ENCODE assay signal across 21 cellular contexts in genomic region chr16:56980203-56980535, GRCh38. TPM values are rescaled to one million over a fixed set of nuclear protein-coding genes. Genes with fewer than 3 reads are reported as not detected.
DNase-seq lines count a peak whose midpoint lies in the region; ATAC-seq and TF ChIP-seq lines count a peak whose summit lies in the region.
"Had no signal": no experiment of that assay in that cellular context is flagged by ENCODE, and none has a peak within 500 bp of the region (broad histone marks: within the 10 kb centered on the region; RNA-seq: fewer than 3 reads in every experiment).

No MANE protein-coding gene starts in this region.

- H3K4me3 ChIP-seq in CD4-positive, CD25-positive, alpha-beta regulatory T cell (ENCODE audit: low read depth, low read length), result no peak overlapping the region
- H3K4me3 ChIP-seq in smooth muscle cell, result no peak overlapping the region

- no peaks in the 10 kb centered on the region for H3K27me3 Mint-ChIP-seq in activated naive CD4-positive, alpha-beta T cell treated with anti-CD3 and anti-CD28 coated beads, Interleukin-2, amount 50 U/mL, for 24 hours
- no peaks in the 10 kb centered on the region for H3K27me3 Mint-ChIP-seq in CD4-positive, CD25-positive, alpha-beta regulatory T cell
- no peaks in the 10 kb centered on the region for H3K27me3 Mint-ChIP-seq in activated CD8-positive, alpha-beta T cell treated with anti-CD3 and anti-CD28 coated beads, Interleukin-2, amount 10 ng/mL, durations not matched to agents 7 days and 5 days (ENCODE audit: low read depth)

- CTCF ChIA-PET in activated CD8-positive, alpha-beta T cell treated with anti-CD3 and anti-CD28 coated beads, Interleukin-2, amount 10 ng/mL, durations not matched to agents 7 days and 5 days (lab: Charles Lee), result interaction anchor here (10.2 kb wide), 1 partner anchor 16 kb away, joined by 87 read pairs; no protein-coding TSS in a partner anchor

- peaks cover 54% of the 10 kb centered on the region for H3K4me1 Mint-ChIP-seq in activated naive CD4-positive, alpha-beta T cell treated with anti-CD3 and anti-CD28 coated beads, Interleukin-2, amount 50 U/mL, for 24 hours
- H3K4me1 Mint-ChIP-seq in CD4-positive, CD25-positive, alpha-beta regulatory T cell, result peaks cover 8 to 64% (median 31%) of the 10 kb centered on the region in 4 donors
- peaks cover 66% of the 10 kb centered on the region for H3K4me1 Mint-ChIP-seq in activated CD8-positive, alpha-beta T cell treated with anti-CD3 and anti-CD28 coated beads, Interleukin-2, amount 10 ng/mL, durations not matched to agents 7 days and 5 days (ENCODE audit: low read depth)

- no peak overlapping the region for H3K27ac ChIP-seq in CD4-positive, CD25-positive, alpha-beta regulatory T cell (ENCODE audit: insufficient read depth, low read length, poor library complexity, severe bottlenecking)
- H3K27ac ChIP-seq in smooth muscle cell (ENCODE audit: low read depth), result peak overlapping the region; percentile 53
- H3K27ac ChIP-seq: KMS-11 had no signal

- H3K4me3 Mint-ChIP-seq in activated naive CD4-positive, alpha-beta T cell treated with anti-CD3 and anti-CD28 coated beads, Interleukin-2, amount 50 U/mL, for 24 hours, result no peak overlapping the region
- no peak overlapping the region for H3K4me3 Mint-ChIP-seq in CD4-positive, CD25-positive, alpha-beta regulatory T cell
- no peak overlapping the region for H3K4me3 Mint-ChIP-seq in activated CD8-positive, alpha-beta T cell treated with anti-CD3 and anti-CD28 coated beads, Interleukin-2, amount 10 ng/mL, durations not matched to agents 7 days and 5 days

- POLR2A ChIA-PET in activated CD8-positive, alpha-beta T cell treated with anti-CD3 and anti-CD28 coated beads, Interleukin-2, amount 10 ng/mL, durations not matched to agents 7 days and 5 days (lab: Charles Lee), result interaction anchor here (0.8 kb wide), 1 partner anchor 9 kb away, joined by 3 read pairs; the partner anchor contains the start of gene NLRC5

- no peak overlapping the region for H3K4me2 ChIP-seq in smooth muscle cell
- H3K4me2 ChIP-seq: KMS-11 had no signal

- ATAC-seq in CD4-positive, CD25-positive, alpha-beta regulatory T cell (ENCODE audit: low read depth in 2 of 2), result no peak
- no peak for ATAC-seq in activated CD8-positive, alpha-beta T cell treated with anti-CD3 and anti-CD28 coated beads, Interleukin-2, amount 10 ng/mL, durations not matched to agents 7 days and 5 days
- ATAC-seq: PC-3 had no signal

- DNase-seq in activated naive CD4-positive, alpha-beta T cell (lab: John Stamatoyannopoulos, UW), result no peak
- DNase-seq in CD4-positive, CD25-positive, alpha-beta regulatory T cell, result no peak
- no peak for DNase-seq in activated CD8-positive, alpha-beta T cell treated with anti-CD3 and anti-CD28 coated beads, Interleukin-2, amount 10 ng/mL, durations not matched to agents 7 days and 5 days
- DNase-seq in smooth muscle cell (lab: John Stamatoyannopoulos, UW; ENCODE audit: unreplicated experiment) (no peak), UCSD-AML1 (lab: John Stamatoyannopoulos, UW; ENCODE audit: unreplicated experiment) (no peak), cardiac septum (ENCODE audit: low spot score) (no peak)
- DNase-seq in effector CD8-positive, alpha-beta T cell (lab: John Stamatoyannopoulos, UW), result no peak
- DNase-seq: BE2C, DMS79 treated with DMSO at 0.1 percent for 48 hours, NCI-H1417 treated with DMSO at 0.1 percent for 48 hours, NCI-H187 treated with DMSO at 0.1 percent for 48 hours, NCI-H226, NCI-H524, PC-3, RPMI8226, SHP77 treated with DMSO at 0.1 percent for 48 hours had no signal

- H3K36me3 ChIP-seq in CD4-positive, CD25-positive, alpha-beta regulatory T cell (ENCODE audit: control insufficient read depth, insufficient read depth, low read length), result peaks cover 10% of the 10 kb centered on the region
- H3K36me3 ChIP-seq in smooth muscle cell (ENCODE audit: low read depth), result no peaks in the 10 kb centered on the region
- H3K36me3 ChIP-seq: BE2C had no signal

- peaks cover 14% of the 10 kb centered on the region for H3K4me1 ChIP-seq in CD4-positive, CD25-positive, alpha-beta regulatory T cell (ENCODE audit: control insufficient read depth, insufficient read depth, low read length, poor library complexity, severe bottlenecking)
- peaks cover 11% of the 10 kb centered on the region for H3K4me1 ChIP-seq in smooth muscle cell (ENCODE audit: low read depth)
- H3K4me1 ChIP-seq: BE2C had no signal

- TF ChIP-seq CTCF in smooth muscle cell (IDR thresholded peaks at IDR 0.05; ENCODE audit: borderline replicate concordance, insufficient read depth, poor library complexity, severe bottlenecking), result no peak

- peak overlapping the region; percentile 68 for H3K27ac Mint-ChIP-seq in activated naive CD4-positive, alpha-beta T cell treated with anti-CD3 and anti-CD28 coated beads, Interleukin-2, amount 50 U/mL, for 24 hours
- peak overlapping the region in 2 of 3 donors; percentile 50 to 79 for H3K27ac Mint-ChIP-seq in CD4-positive, CD25-positive, alpha-beta regulatory T cell
- peak overlapping the region; percentile 1 for H3K27ac Mint-ChIP-seq in activated CD8-positive, alpha-beta T cell treated with anti-CD3 and anti-CD28 coated beads, Interleukin-2, amount 10 ng/mL, durations not matched to agents 7 days and 5 days

- intact Hi-C loops in cardiac septum (cut with DNase I), result no loop called here

- no peaks in the 10 kb centered on the region for H3K9me3 ChIP-seq in CD4-positive, CD25-positive, alpha-beta regulatory T cell (ENCODE audit: control insufficient read depth in 2 of 2, low read length in 2 of 2)
- H3K9me3 ChIP-seq in smooth muscle cell (replicated peaks; ENCODE audit: low read depth), result no peaks in the 10 kb centered on the region
- H3K9me3 ChIP-seq: BE2C had no signal

- H3K9ac ChIP-seq in smooth muscle cell (ENCODE audit: low read depth), result no peak overlapping the region
- H3K9ac ChIP-seq: KMS-11 had no signal

- WGBS in smooth muscle cell (ENCODE audit: low lambda C conversion rate), result 83% methylated on average over 4 of the region's 4 CpGs

- H4K20me1 ChIP-seq in smooth muscle cell (ENCODE audit: low read depth), result no peaks in the 10 kb centered on the region

- no peaks in the 10 kb centered on the region for H3K27me3 ChIP-seq in CD4-positive, CD25-positive, alpha-beta regulatory T cell (ENCODE audit: control insufficient read depth, insufficient read depth, low read length)
- H3K27me3 ChIP-seq in smooth muscle cell (ENCODE audit: low read depth), result no peaks in the 10 kb centered on the region
- H3K27me3 ChIP-seq: BE2C had no signal

- H3K9me3 Mint-ChIP-seq in activated naive CD4-positive, alpha-beta T cell treated with anti-CD3 and anti-CD28 coated beads, Interleukin-2, amount 50 U/mL, for 24 hours, result no peaks in the 10 kb centered on the region
- H3K9me3 Mint-ChIP-seq in CD4-positive, CD25-positive, alpha-beta regulatory T cell, result no peaks in the 10 kb centered on the region
- H3K9me3 Mint-ChIP-seq in activated CD8-positive, alpha-beta T cell treated with anti-CD3 and anti-CD28 coated beads, Interleukin-2, amount 10 ng/mL, durations not matched to agents 7 days and 5 days (ENCODE audit: insufficient read depth), result no peaks in the 10 kb centered on the region

- no peak overlapping the region for H2AFZ ChIP-seq in smooth muscle cell (ENCODE audit: low read depth)

- no peaks in the 10 kb centered on the region for H3K79me2 ChIP-seq in smooth muscle cell (ENCODE audit: low read depth)

- peaks cover 4% of the 10 kb centered on the region for H3F3A ChIP-seq in smooth muscle cell (ENCODE audit: low read depth)

- H3K36me3 Mint-ChIP-seq in activated naive CD4-positive, alpha-beta T cell treated with anti-CD3 and anti-CD28 coated beads, Interleukin-2, amount 50 U/mL, for 24 hours, result peaks cover 13% of the 10 kb centered on the region
- peaks cover 26% of the 10 kb centered on the region for H3K36me3 Mint-ChIP-seq in CD4-positive, CD25-positive, alpha-beta regulatory T cell
- peaks cover 47% of the 10 kb centered on the region for H3K36me3 Mint-ChIP-seq in activated CD8-positive, alpha-beta T cell treated with anti-CD3 and anti-CD28 coated beads, Interleukin-2, amount 10 ng/mL, durations not matched to agents 7 days and 5 days (ENCODE audit: low read depth)

RNA-seq across cellular contexts. Expression of gene NLRC5, which starts 9.2 kb away (rescaled TPM):
- 842 TPM for total RNA-seq in CD4-positive, CD25-positive, alpha-beta regulatory T cell
- 100 to 1,000 TPM in 1 of 4 donors, 10 to 100 TPM in 3; 75.3 to 112 (median 97.2) TPM for polyA plus RNA-seq in CD4-positive, CD25-positive, alpha-beta regulatory T cell
- 100 to 1,000 TPM; 280 to 291 TPM for total RNA-seq in activated CD8-positive, alpha-beta T cell treated with anti-CD3 and anti-CD28 coated beads, Interleukin-2, amount 10 ng/mL, durations not matched to agents 7 days and 5 days
- total RNA-seq in smooth muscle cell (3.5 and 21.4 TPM in 2 replicates), cardiac septum (12.7 TPM)
- 4.2 and 5.8 TPM in 2 replicates for polyA plus RNA-seq in smooth muscle cell

RNA-seq across cellular contexts. Expression of gene CETP, which starts 18.4 kb away (rescaled TPM):
- total RNA-seq in CD4-positive, CD25-positive, alpha-beta regulatory T cell, result not detected
- polyA plus RNA-seq in CD4-positive, CD25-positive, alpha-beta regulatory T cell, result under 1 TPM in 1 of 4 donors, not detected in 3; 0.27 TPM
- total RNA-seq in activated CD8-positive, alpha-beta T cell treated with anti-CD3 and anti-CD28 coated beads, Interleukin-2, amount 10 ng/mL, durations not matched to agents 7 days and 5 days, result not detected
- total RNA-seq in smooth muscle cell (not detected in 2 replicates), cardiac septum (not detected)
- polyA plus RNA-seq in smooth muscle cell, result 0.22 TPM in 1 of 2 replicates, not detected in the other
- total RNA-seq: A172, H1, HT-29, PC-3 had no signal
- polyA plus RNA-seq: H1 had no signal

RNA-seq across cellular contexts. Expression of gene HERPUD1, which starts 48.2 kb away (rescaled TPM):
- 454 TPM for total RNA-seq in CD4-positive, CD25-positive, alpha-beta regulatory T cell
- 100 to 1,000 TPM; 133 to 174 (median 144) TPM for polyA plus RNA-seq in CD4-positive, CD25-positive, alpha-beta regulatory T cell
- total RNA-seq in activated CD8-positive, alpha-beta T cell treated with anti-CD3 and anti-CD28 coated beads, Interleukin-2, amount 10 ng/mL, durations not matched to agents 7 days and 5 days, result 10 to 100 TPM; 88.2 to 95.2 TPM
- 278 and 291 TPM in 2 replicates for total RNA-seq in smooth muscle cell
- 222 and 253 TPM in 2 replicates for polyA plus RNA-seq in smooth muscle cell
- 87.4 TPM for total RNA-seq in cardiac septum

Comparison
In these comparisons a context has a peak if more than half of its experiments do, and no peak if none do; other contexts are left out.
1. H3K27ac Mint-ChIP-seq: peak in every context shown above with its lines; median percentile 68 in activated naive CD4-positive, alpha-beta T cell treated with anti-CD3 and anti-CD28 coated beads, Interleukin-2, amount 50 U/mL, for 24 hours; 64 in CD4-positive, CD25-positive, alpha-beta regulatory T cell; 1 in activated CD8-positive, alpha-beta T cell treated with anti-CD3 and anti-CD28 coated beads, Interleukin-2, amount 10 ng/mL, durations not matched to agents 7 days and 5 days.
2. RNA of gene NLRC5, which starts 9.2 kb away (total RNA-seq): 842 TPM in CD4-positive, CD25-positive, alpha-beta regulatory T cell (single experiment) and 280 to 291 TPM in activated CD8-positive, alpha-beta T cell treated with anti-CD3 and anti-CD28 coated beads, Interleukin-2, amount 10 ng/mL, durations not matched to agents 7 days and 5 days; 3.5 to 21.4 TPM in smooth muscle cell and 12.7 TPM in cardiac septum (single experiment); every median in the first group is over 10 times any median in the second.